In genomic region chr16:1526608-1527555, GRCh38 we compare ENCODE assay signal across 18 cellular contexts. TPM values are rescaled to one million over a fixed set of nuclear protein-coding genes. Genes with fewer than 3 reads are reported as not detected.
DNase-seq lines count a peak whose midpoint lies in the region; ATAC-seq, FAIRE-seq and TF ChIP-seq lines count a peak whose summit lies in the region.
"Had no signal": no experiment of that assay in that cellular context is flagged by ENCODE, and none has a peak within 500 bp of the region (broad histone marks: within the 10 kb centered on the region; RNA-seq: fewer than 3 reads in every experiment).

No MANE protein-coding gene starts in this region.

- DNase-seq in activated CD4-positive, alpha-beta T cell treated with anti-CD3 and anti-CD28 coated beads, Interleukin-2, amount 10 ng/mL, durations not matched to agents 7 days and 5 days: peak; percentile 35
- no peak for DNase-seq in activated CD4-positive, alpha-beta T cell treated with anti-CD3 and anti-CD28 coated beads for 4 hours
- DNase-seq in activated naive CD4-positive, alpha-beta T cell treated with anti-CD3 and anti-CD28 coated beads, Interleukin-2, amount 10 ng/mL, durations not matched to agents 7 days and 5 days: peak; percentile 54
- DNase-seq in naive thymus-derived CD8-positive, alpha-beta T cell: peak in 6 of 10 donors; percentile 23 to 64 (median 44)
- DNase-seq in NCI-H187 treated with DMSO at 0.1 percent for 48 hours (lab: John Stamatoyannopoulos, UW) (no peak), RCC 7860 (ENCODE audit: low spot score) (no peak), colonic mucosa (no peak)
- DNase-seq: anterior cingulate cortex, dorsolateral prefrontal cortex, GM23248, NCI-H1930, NCI-H774, nephron progenitor cell had no signal

- H3K36me3 ChIP-seq in KOPT-K1 (ENCODE audit: insufficient read depth, low read length) (no peaks in the 10 kb centered on the region), colonic mucosa (no peaks in the 10 kb centered on the region)

- no peaks in the 10 kb centered on the region for H3K27me3 ChIP-seq in colonic mucosa
- H3K27me3 ChIP-seq: dorsolateral prefrontal cortex had no signal

- H3K27me3 Mint-ChIP-seq in activated CD4-positive, alpha-beta T cell treated with anti-CD3 and anti-CD28 coated beads, Interleukin-2, amount 10 ng/mL, durations not matched to agents 7 days and 5 days: no peaks in the 10 kb centered on the region
- no peaks in the 10 kb centered on the region for H3K27me3 Mint-ChIP-seq in activated naive CD4-positive, alpha-beta T cell treated with anti-CD3 and anti-CD28 coated beads, Interleukin-2, amount 10 ng/mL, durations not matched to agents 7 days and 5 days
- H3K27me3 Mint-ChIP-seq in naive thymus-derived CD8-positive, alpha-beta T cell: no peaks in the 10 kb centered on the region

- peak overlapping the region; percentile 30 for H3K4me3 Mint-ChIP-seq in activated CD4-positive, alpha-beta T cell treated with anti-CD3 and anti-CD28 coated beads, Interleukin-2, amount 10 ng/mL, durations not matched to agents 7 days and 5 days
- peak overlapping the region; percentile 51 for H3K4me3 Mint-ChIP-seq in activated naive CD4-positive, alpha-beta T cell treated with anti-CD3 and anti-CD28 coated beads, Interleukin-2, amount 10 ng/mL, durations not matched to agents 7 days and 5 days
- peak overlapping the region; percentile 57 to 91 (median 78) for H3K4me3 Mint-ChIP-seq in naive thymus-derived CD8-positive, alpha-beta T cell
- H3K4me3 Mint-ChIP-seq: nephron progenitor cell had no signal

- H3K27ac ChIP-seq in KOPT-K1 (ENCODE audit: low read depth, low read length, poor library complexity, severe bottlenecking) (peak overlapping the region; percentile 34), colonic mucosa (no peak overlapping the region)
- H3K27ac ChIP-seq: dorsolateral prefrontal cortex, GM23248 had no signal

- peak overlapping the region; percentile 87 for H3K27ac Mint-ChIP-seq in activated CD4-positive, alpha-beta T cell treated with anti-CD3 and anti-CD28 coated beads, Interleukin-2, amount 10 ng/mL, durations not matched to agents 7 days and 5 days
- H3K27ac Mint-ChIP-seq in activated naive CD4-positive, alpha-beta T cell treated with anti-CD3 and anti-CD28 coated beads, Interleukin-2, amount 10 ng/mL, durations not matched to agents 7 days and 5 days: peak overlapping the region; percentile 83
- H3K27ac Mint-ChIP-seq in naive thymus-derived CD8-positive, alpha-beta T cell: peak overlapping the region; percentile 57 to 94 (median 86)
- H3K27ac Mint-ChIP-seq: nephron progenitor cell had no signal

- CTCF ChIA-PET in activated CD4-positive, alpha-beta T cell treated with anti-CD3 and anti-CD28 coated beads, Interleukin-2, amount 10 ng/mL, durations not matched to agents 7 days and 5 days (lab: Charles Lee): no interaction called here
- CTCF ChIA-PET in activated naive CD4-positive, alpha-beta T cell treated with anti-CD3 and anti-CD28 coated beads, Interleukin-2, amount 10 ng/mL, durations not matched to agents 7 days and 5 days (lab: Charles Lee): no interaction called here

- no peaks in the 10 kb centered on the region for H3K4me1 ChIP-seq in colonic mucosa

- peak; percentile 61 to 75 for ATAC-seq in naive thymus-derived CD8-positive, alpha-beta T cell
- ATAC-seq: sciatic nerve had no signal

- POLR2A ChIA-PET in activated CD4-positive, alpha-beta T cell treated with anti-CD3 and anti-CD28 coated beads, Interleukin-2, amount 10 ng/mL, durations not matched to agents 7 days and 5 days (lab: Charles Lee): no interaction called here
- POLR2A ChIA-PET in naive thymus-derived CD8-positive, alpha-beta T cell (lab: Charles Lee): interaction anchor here (0.6 to 6.9 kb wide), 9 partner anchors 11 to 887 kb away, joined by 3 to 89 read pairs (median 7); partner anchors contain the start of genes EME2, MAPK8IP3 and UQCC4

- peaks cover 2% of the 10 kb centered on the region for H3K36me3 Mint-ChIP-seq in activated CD4-positive, alpha-beta T cell treated with anti-CD3 and anti-CD28 coated beads, Interleukin-2, amount 10 ng/mL, durations not matched to agents 7 days and 5 days (ENCODE audit: low read depth)
- H3K36me3 Mint-ChIP-seq in activated naive CD4-positive, alpha-beta T cell treated with anti-CD3 and anti-CD28 coated beads, Interleukin-2, amount 10 ng/mL, durations not matched to agents 7 days and 5 days: no peaks in the 10 kb centered on the region
- H3K36me3 Mint-ChIP-seq in naive thymus-derived CD8-positive, alpha-beta T cell: peaks cover 0 to 12% (median 8%) of the 10 kb centered on the region in 3 donors

- no peak for FAIRE-seq in RCC 7860 (lab: Jason Lieb, UNC)
- FAIRE-seq: D721Med had no signal

- TF ChIP-seq CTCF in colonic mucosa (IDR thresholded peaks at IDR 0.05): no peak

- intact Hi-C loops in colonic mucosa (cut with DNase I): no loop called here

- H3K9ac ChIP-seq in colonic mucosa (ENCODE audit: low read depth in 2 of 2, low read length in 2 of 2): no peak overlapping the region
- H3K9ac ChIP-seq: GM23248 had no signal

- no peaks in the 10 kb centered on the region for H3K9me3 Mint-ChIP-seq in activated CD4-positive, alpha-beta T cell treated with anti-CD3 and anti-CD28 coated beads, Interleukin-2, amount 10 ng/mL, durations not matched to agents 7 days and 5 days
- H3K9me3 Mint-ChIP-seq in activated naive CD4-positive, alpha-beta T cell treated with anti-CD3 and anti-CD28 coated beads, Interleukin-2, amount 10 ng/mL, durations not matched to agents 7 days and 5 days: no peaks in the 10 kb centered on the region
- no peaks in the 10 kb centered on the region for H3K9me3 Mint-ChIP-seq in naive thymus-derived CD8-positive, alpha-beta T cell
- H3K9me3 Mint-ChIP-seq: nephron progenitor cell had no signal

- H3K4me3 ChIP-seq in colonic mucosa: no peak overlapping the region
- H3K4me3 ChIP-seq: dorsolateral prefrontal cortex, GM23248 had no signal

- peaks cover 32% of the 10 kb centered on the region for H3K4me1 Mint-ChIP-seq in activated CD4-positive, alpha-beta T cell treated with anti-CD3 and anti-CD28 coated beads, Interleukin-2, amount 10 ng/mL, durations not matched to agents 7 days and 5 days
- H3K4me1 Mint-ChIP-seq in activated naive CD4-positive, alpha-beta T cell treated with anti-CD3 and anti-CD28 coated beads, Interleukin-2, amount 10 ng/mL, durations not matched to agents 7 days and 5 days: peaks cover 44% of the 10 kb centered on the region
- peaks cover 11 to 44% (median 28%) of the 10 kb centered on the region in 4 donors for H3K4me1 Mint-ChIP-seq in naive thymus-derived CD8-positive, alpha-beta T cell

- no peaks in the 10 kb centered on the region for H3K9me3 ChIP-seq in KOPT-K1 (ENCODE audit: insufficient read depth, low read length, poor library complexity, severe bottlenecking)
- no peaks in the 10 kb centered on the region for H3K9me3 ChIP-seq in colonic mucosa

RNA-seq across cellular contexts. Expression of gene TMEM204, which starts 6.6 kb away (rescaled TPM):
- total RNA-seq in activated CD4-positive, alpha-beta T cell treated with anti-CD3 and anti-CD28 coated beads, Interleukin-2, amount 10 ng/mL, durations not matched to agents 7 days and 5 days: 10 to 100 TPM; 60.6 to 73.5 TPM
- 100 to 1,000 TPM; 186 to 196 TPM for total RNA-seq in naive thymus-derived CD8-positive, alpha-beta T cell
- 100 to 1,000 TPM in 2 of 3 donors, 10 to 100 TPM in 1; 95.9 to 135 (median 125) TPM for polyA plus RNA-seq in naive thymus-derived CD8-positive, alpha-beta T cell
- total RNA-seq in colonic mucosa: 1 to 10 TPM; 2.9 to 5.0 TPM
- total RNA-seq: LHCN-M2 had no signal

RNA-seq across cellular contexts. Expression of gene TELO2, which starts 33.7 kb away (rescaled TPM):
- total RNA-seq in activated CD4-positive, alpha-beta T cell treated with anti-CD3 and anti-CD28 coated beads, Interleukin-2, amount 10 ng/mL, durations not matched to agents 7 days and 5 days: 10 to 100 TPM; 49.1 to 65.5 TPM
- 10 to 100 TPM; 42.6 to 51.5 TPM for total RNA-seq in naive thymus-derived CD8-positive, alpha-beta T cell
- polyA plus RNA-seq in naive thymus-derived CD8-positive, alpha-beta T cell: 10 to 100 TPM in 2 of 3 donors, 1 to 10 TPM in 1; 9.8 to 18.1 (median 14.9) TPM
- 10 to 100 TPM; 18.4 to 76.0 TPM for total RNA-seq in colonic mucosa

RNA-seq across cellular contexts. Expression of gene PTX4, which starts 38.1 kb away (rescaled TPM):
- total RNA-seq in activated CD4-positive, alpha-beta T cell treated with anti-CD3 and anti-CD28 coated beads, Interleukin-2, amount 10 ng/mL, durations not matched to agents 7 days and 5 days: not detected
- not detected for total RNA-seq in naive thymus-derived CD8-positive, alpha-beta T cell
- polyA plus RNA-seq in naive thymus-derived CD8-positive, alpha-beta T cell: not detected
- not detected for total RNA-seq in colonic mucosa
- total RNA-seq: GM23248, LHCN-M2, lung microvascular endothelial cell, sciatic nerve had no signal
- polyA plus RNA-seq: GM23248 had no signal

RNA-seq across cellular contexts. Expression of gene CLCN7, which starts 52.1 kb away (rescaled TPM):
- total RNA-seq in activated CD4-positive, alpha-beta T cell treated with anti-CD3 and anti-CD28 coated beads, Interleukin-2, amount 10 ng/mL, durations not matched to agents 7 days and 5 days: 10 to 100 TPM; 58.3 to 64.0 TPM
- 100 to 1,000 TPM; 112 to 116 TPM for total RNA-seq in naive thymus-derived CD8-positive, alpha-beta T cell
- polyA plus RNA-seq in naive thymus-derived CD8-positive, alpha-beta T cell: 10 to 100 TPM; 18.7 to 34.7 (median 24.2) TPM
- total RNA-seq in colonic mucosa: 10 to 100 TPM; 42.4 to 61.5 TPM

Comparison
In these comparisons a context has a peak if more than half of its experiments do, and no peak if none do; other contexts are left out.
1. DNase-seq: peak in activated CD4-positive, alpha-beta T cell treated with anti-CD3 and anti-CD28 coated beads, Interleukin-2, amount 10 ng/mL, durations not matched to agents 7 days and 5 days (single experiment), activated naive CD4-positive, alpha-beta T cell treated with anti-CD3 and anti-CD28 coated beads, Interleukin-2, amount 10 ng/mL, durations not matched to agents 7 days and 5 days (single experiment) and naive thymus-derived CD8-positive, alpha-beta T cell (6 of 10); none in activated CD4-positive, alpha-beta T cell treated with anti-CD3 and anti-CD28 coated beads for 4 hours (0 of 2), NCI-H187 treated with DMSO at 0.1 percent for 48 hours (single experiment), RCC 7860 (single experiment) and colonic mucosa (single experiment).
2. RNA of gene TMEM204, which starts 6.6 kb away (total RNA-seq): 186 to 196 TPM in naive thymus-derived CD8-positive, alpha-beta T cell and 60.6 to 73.5 TPM in activated CD4-positive, alpha-beta T cell treated with anti-CD3 and anti-CD28 coated beads, Interleukin-2, amount 10 ng/mL, durations not matched to agents 7 days and 5 days; 2.9 to 5.0 TPM in colonic mucosa; every median in the first group is over 10 times any median in the second.
3. Peak in every context shown above with its lines, with median percentiles within 50 percentile points of each other: H3K27ac Mint-ChIP-seq and H3K4me3 Mint-ChIP-seq.